Comparison of ENCODE assay signal across 8 cellular contexts in genomic region chr1:45205910-45206721, GRCh38. TPM values are rescaled to one million over a fixed set of nuclear protein-coding genes. Genes with fewer than 3 reads are reported as not detected.
DNase-seq lines count a peak whose midpoint lies in the region; ATAC-seq and TF ChIP-seq lines count a peak whose summit lies in the region.

Gene ZSWIM5, minus strand, starts transcription at chr1:45206605. Its CDS starts 255 bp downstream, at chr1:45206350.

- H3K9me3 ChIP-seq in Peyer's patch = no peaks in the 10 kb centered on the region

- DNase-seq in NOMO-1 (lab: John Stamatoyannopoulos, UW; ENCODE audit: unreplicated experiment in 2 of 2) (peak; percentile 29 to 45), NOMO-1 treated with dmso at 0.1 percent for 144 hours (lab: John Stamatoyannopoulos, UW; ENCODE audit: unreplicated experiment) (no peak), Peyer's patch (peak; percentile 68 to 84 (median 83)), activated gamma-delta T cell treated with Interleukin-2 at 50 U/mL for 16 hours (peak; percentile 56), foreskin keratinocyte (no peak), neural crest cell (ENCODE audit: low read depth, low spot score) (peak; percentile 64)
- DNase-seq in stimulated activated naive CD8-positive, alpha-beta T cell treated with anti-CD3 and anti-CD28 coated beads, Interleukin-15, amount 100 ng/mL, for 72 hours = peak; percentile 65 to 74

- TF ChIP-seq CTCF in Peyer's patch (IDR thresholded peaks at IDR 0.05) = peak in 1 of 6 experiments; percentile 27
- no peak for TF ChIP-seq CTCF in foreskin keratinocyte (conservative IDR thresholded peaks at IDR 0.05)
- TF ChIP-seq CTCF in neural crest cell (conservative IDR thresholded peaks at IDR 0.05) = no peak

- peak; percentile 75 for ATAC-seq in HG03442 (IDR thresholded peaks at IDR 0.05; ENCODE audit: unreplicated experiment)
- ATAC-seq in foreskin keratinocyte = peak; percentile 76
- ATAC-seq in stimulated activated naive CD8-positive, alpha-beta T cell treated with anti-CD3 and anti-CD28 coated beads, Interleukin-15, amount 100 ng/mL, for 72 hours = peak; percentile 91

- peak within 1 kb of the TSS; percentile 70 to 87 (median 83) for H3K4me3 ChIP-seq in Peyer's patch

- peak within 1 kb of the TSS; percentile 32 for H3K27ac Mint-ChIP-seq in neural crest cell (ENCODE audit: unreplicated experiment)
- H3K27ac Mint-ChIP-seq in stimulated activated naive CD8-positive, alpha-beta T cell treated with anti-CD3 and anti-CD28 coated beads, Interleukin-15, amount 100 ng/mL, for 72 hours = peak within 1 kb of the TSS; percentile 13 to 90

- H3K27ac ChIP-seq in Peyer's patch (peak within 1 kb of the TSS; percentile 69 to 92 (median 86)), foreskin keratinocyte (no peak within 1 kb of the TSS)

- no peaks in the 10 kb centered on the region for H3K36me3 ChIP-seq in Peyer's patch

- H3K27me3 Mint-ChIP-seq in neural crest cell (ENCODE audit: low read depth) = peaks cover 18% of the 10 kb centered on the region
- H3K27me3 Mint-ChIP-seq in stimulated activated naive CD8-positive, alpha-beta T cell treated with anti-CD3 and anti-CD28 coated beads, Interleukin-15, amount 100 ng/mL, for 72 hours = peaks cover 26% of the 10 kb centered on the region

- H3K9me3 Mint-ChIP-seq in neural crest cell = no peaks in the 10 kb centered on the region
- no peaks in the 10 kb centered on the region for H3K9me3 Mint-ChIP-seq in stimulated activated naive CD8-positive, alpha-beta T cell treated with anti-CD3 and anti-CD28 coated beads, Interleukin-15, amount 100 ng/mL, for 72 hours

- peaks cover 29% of the 10 kb centered on the region for H3K4me1 Mint-ChIP-seq in neural crest cell
- H3K4me1 Mint-ChIP-seq in stimulated activated naive CD8-positive, alpha-beta T cell treated with anti-CD3 and anti-CD28 coated beads, Interleukin-15, amount 100 ng/mL, for 72 hours = peaks cover 22% of the 10 kb centered on the region

- H3K27me3 ChIP-seq in Peyer's patch = no peaks in the 10 kb centered on the region
- H3K27me3 ChIP-seq in foreskin keratinocyte = peaks cover 84% of the 10 kb centered on the region

- peak; percentile 34 to 68 for TF ChIP-seq POLR2A in Peyer's patch (IDR thresholded peaks at IDR 0.05)

- H3K36me3 Mint-ChIP-seq in neural crest cell (ENCODE audit: low read depth) = no peaks in the 10 kb centered on the region

- H3K4me3 Mint-ChIP-seq in neural crest cell = peak within 1 kb of the TSS; percentile 93
- peak within 1 kb of the TSS; percentile 87 to 92 for H3K4me3 Mint-ChIP-seq in stimulated activated naive CD8-positive, alpha-beta T cell treated with anti-CD3 and anti-CD28 coated beads, Interleukin-15, amount 100 ng/mL, for 72 hours

- peaks cover 0 to 17% (median 5%) of the 10 kb centered on the region in 4 donors for H3K4me1 ChIP-seq in Peyer's patch
- H3K4me1 ChIP-seq in foreskin keratinocyte = no peaks in the 10 kb centered on the region

RNA-seq across cellular contexts. Expression of gene ZSWIM5, which starts in this region (rescaled TPM):
- total RNA-seq in Peyer's patch (10 to 100 TPM in 3 of 4 donors, 1 to 10 TPM in 1; 8.3 to 16.5 (median 13.4) TPM), foreskin keratinocyte (not detected in 2 replicates), neural crest cell (13.1 and 13.2 TPM in 2 replicates)
- polyA plus RNA-seq in foreskin keratinocyte = not detected in 2 replicates

Comparison
In these comparisons a context has a peak if more than half of its experiments do, and no peak if none do; other contexts are left out.
1. DNase-seq: peak in NOMO-1 (2 of 2), Peyer's patch (3 of 3), activated gamma-delta T cell treated with Interleukin-2 at 50 U/mL for 16 hours (single experiment), neural crest cell (single experiment) and stimulated activated naive CD8-positive, alpha-beta T cell treated with anti-CD3 and anti-CD28 coated beads, Interleukin-15, amount 100 ng/mL, for 72 hours (2 of 2); none in NOMO-1 treated with dmso at 0.1 percent for 144 hours (single experiment) and foreskin keratinocyte (0 of 2).
2. Peak in ATAC-seq in foreskin keratinocyte; RNA of the gene not detected or under 1 TPM.
3. Peak in every context shown above with its lines, with median percentiles within 50 percentile points of each other: ATAC-seq.